28 cellular contexts compared by ENCODE assay signal in the genomic region with DNA sequence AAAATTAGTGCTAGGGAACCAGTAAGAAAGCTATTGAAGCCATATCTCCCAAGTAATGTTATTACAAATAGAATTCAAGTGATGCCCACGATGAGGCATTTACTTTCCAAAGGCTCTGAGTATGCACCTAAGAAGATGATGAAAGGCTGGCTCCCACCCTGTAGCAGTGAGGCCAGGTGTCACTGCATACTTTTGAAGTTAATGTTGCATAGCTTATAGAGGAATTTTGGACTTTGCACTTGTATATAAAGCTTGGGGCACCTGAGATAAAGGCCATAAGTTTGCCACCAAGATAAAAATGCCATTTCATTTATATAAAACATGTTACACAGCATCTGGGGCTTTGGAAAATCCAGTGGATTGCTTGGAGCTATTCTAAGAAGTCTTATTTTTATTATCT.
"Had no signal": no experiment of that assay in that cellular context is flagged by ENCODE, and none has a peak within 500 bp of the region (broad histone marks: within the 10 kb centered on the region; RNA-seq: fewer than 3 reads in every experiment).

No MANE protein-coding gene starts in this region.

- H3K36me3 Mint-ChIP-seq: natural killer cell; stimulated activated naive B cell treated with anti-CD40 and anti-IgM and Interleukin-4, amounts not matched to agents 10 μg/mL and 1 μg/mL and 100 μg/mL, for 72 hours had no signal

- H3K36me3 ChIP-seq: esophagus squamous epithelium, neutrophil, sigmoid colon, thoracic aorta, tibial nerve, upper lobe of right lung, uterus had no signal

- H3K9ac ChIP-seq: parathyroid adenoma had no signal

- H3K4me1 ChIP-seq: esophagus squamous epithelium, lower lobe of right lung, parathyroid adenoma, sigmoid colon, spleen, upper lobe of right lung, uterus had no signal

- H3K4me1 Mint-ChIP-seq: immature natural killer cell; natural killer cell; stimulated activated naive B cell treated with anti-CD40 and anti-IgM and Interleukin-4, amounts not matched to agents 10 μg/mL and 1 μg/mL and 100 μg/mL, for 72 hours had no signal

- H3K27ac Mint-ChIP-seq: immature natural killer cell; natural killer cell; progenitor cell of endocrine pancreas; stimulated activated naive B cell treated with anti-CD40 and anti-IgM and Interleukin-4, amounts not matched to agents 10 μg/mL and 1 μg/mL and 100 μg/mL, for 72 hours; stimulated activated naive CD8-positive, alpha-beta T cell treated with anti-CD3 and anti-CD28 coated beads, Interleukin-15, Interleukin-2, amounts not matched to agents 100 ng/mL and 50 ng/mL, for 24 hours had no signal

- H3K9me3 ChIP-seq: esophagus squamous epithelium, lower lobe of right lung, neutrophil, right atrium auricular region, sigmoid colon, spleen, thoracic aorta, tibial nerve, upper lobe of right lung, uterus had no signal

- DNase-seq: dermis blood vessel endothelial cell; effector memory CD4-positive, alpha-beta T cell; erythroblast; esophagus squamous epithelium; foreskin melanocyte; hypothalamus; immature natural killer cell; islet precursor cell; kidney glomerular epithelial cell; left ventricle myocardium superior; lower lobe of right lung; natural killer cell; sigmoid colon; spleen; stimulated activated CD4-positive, alpha-beta T cell treated with anti-CD3 and anti-CD28 coated beads, Interleukin-4, amount 100 ng/mL, for 4 hours; stimulated activated naive B cell treated with anti-CD40 and anti-IgM and Interleukin-4, amounts not matched to agents 10 μg/mL and 1 μg/mL and 100 μg/mL, for 72 hours; upper lobe of right lung; uterus had no signal

- H3K79me2 ChIP-seq: parathyroid adenoma had no signal

- H3K4me3 Mint-ChIP-seq: immature natural killer cell; natural killer cell; neural crest cell; stimulated activated naive B cell treated with anti-CD40 and anti-IgM and Interleukin-4, amounts not matched to agents 10 μg/mL and 1 μg/mL and 100 μg/mL, for 72 hours; stimulated activated naive CD8-positive, alpha-beta T cell treated with anti-CD3 and anti-CD28 coated beads, Interleukin-15, Interleukin-2, amounts not matched to agents 100 ng/mL and 50 ng/mL, for 24 hours had no signal

- H3K9me3 Mint-ChIP-seq: natural killer cell; stimulated activated naive B cell treated with anti-CD40 and anti-IgM and Interleukin-4, amounts not matched to agents 10 μg/mL and 1 μg/mL and 100 μg/mL, for 72 hours; stimulated activated naive CD8-positive, alpha-beta T cell treated with anti-CD3 and anti-CD28 coated beads, Interleukin-15, Interleukin-2, amounts not matched to agents 100 ng/mL and 50 ng/mL, for 24 hours had no signal

- H3K27ac ChIP-seq: coronary artery, esophagus squamous epithelium, lower lobe of right lung, neutrophil, parathyroid adenoma, right atrium auricular region, sigmoid colon, spleen, thoracic aorta, upper lobe of right lung, uterus had no signal

- H3K4me3 ChIP-seq: coronary artery, esophagus squamous epithelium, lower lobe of right lung, right atrium auricular region, sigmoid colon, spleen, thoracic aorta, tibial nerve, upper lobe of right lung, uterus had no signal

- H3K27me3 ChIP-seq: esophagus squamous epithelium, neutrophil, right atrium auricular region, sigmoid colon, spleen, tibial nerve, upper lobe of right lung, uterus had no signal

- FAIRE-seq: endometrium had no signal

- H2AFZ ChIP-seq: parathyroid adenoma had no signal

- ATAC-seq: left ventricle myocardium superior; lower lobe of right lung; natural killer cell; stimulated activated naive B cell treated with anti-CD40 and anti-IgM and Interleukin-4, amounts not matched to agents 10 μg/mL and 1 μg/mL and 100 μg/mL, for 72 hours; upper lobe of right lung had no signal
